ENCODE assay signal across 39 cellular contexts in the genomic region with DNA sequence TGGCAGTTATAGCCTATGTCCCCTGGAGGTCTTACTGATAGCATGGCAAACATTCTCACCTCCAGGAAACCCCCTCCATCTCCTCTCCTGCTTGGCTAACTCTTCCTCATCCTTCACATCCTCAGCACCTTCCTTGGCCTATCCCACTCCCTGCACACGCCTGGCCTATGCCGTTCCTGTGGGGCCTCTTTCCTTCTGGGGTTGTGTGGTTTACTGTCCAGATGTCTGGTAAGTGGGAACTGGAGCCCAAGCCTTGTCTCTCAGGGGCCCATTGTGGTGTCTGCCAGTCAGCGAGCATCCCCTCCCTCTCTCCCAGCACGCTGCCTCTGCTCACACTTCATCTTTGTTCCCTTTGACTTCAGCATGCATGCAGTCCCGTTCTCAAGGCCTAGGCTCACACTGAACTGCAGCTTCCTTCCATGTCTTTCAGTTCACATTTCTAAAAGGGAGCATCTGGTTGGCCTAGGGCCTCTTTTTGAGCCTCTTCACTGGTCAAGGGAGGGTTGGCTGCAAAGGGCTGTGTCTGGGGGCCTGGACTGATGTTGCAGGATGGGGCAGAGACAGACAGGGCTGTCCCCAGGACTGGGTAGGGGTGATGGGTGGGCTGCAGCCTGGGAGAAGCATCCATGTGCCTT. TPM values are rescaled to one million over a fixed set of nuclear protein-coding genes. Genes with fewer than 3 reads are reported as not detected.
"Had no signal": no experiment of that assay in that cellular context is flagged by ENCODE, and none has a peak within 500 bp of the region (broad histone marks: within the 10 kb centered on the region; RNA-seq: fewer than 3 reads in every experiment).

No MANE protein-coding gene starts in this region.

- H3K36me3 ChIP-seq: ascending aorta, cardiac muscle cell, MG63, Peyer's patch had no signal

- H3K27ac Mint-ChIP-seq: activated B cell treated with CpG ODN at 0.5 μM for 24 hours; activated CD8-positive, alpha-beta T cell treated with anti-CD3 and anti-CD28 coated beads for 36 hours; activated naive CD4-positive, alpha-beta T cell treated with anti-CD3 and anti-CD28 coated beads, Interleukin-2, amount 50 U/mL, for 24 hours; activated naive CD8-positive, alpha-beta T cell treated with anti-CD3 and anti-CD28 coated beads, Interleukin-2, amount 10 ng/mL, durations not matched to agents 7 days and 5 days; activated T-cell treated with anti-CD3 and anti-CD28 coated beads, Interleukin-2, amount 50 U/mL, for 72 hours; activated T-helper 17 cell treated with anti-CD3 and anti-CD28 coated beads, Interleukin-2, amount 50 U/mL, for 72 hours had no signal

- DNase-seq: activated B cell treated with CpG ODN at 0.5 μM for 24 hours; activated CD4-positive, alpha-beta T cell treated with anti-CD3 and anti-CD28 coated beads for 4 hours; activated CD4-positive, alpha-beta T cell treated with anti-CD3 and anti-CD28 coated beads, Interleukin-2, amount 50 U/mL, for 4 hours; activated CD4-positive, CD25-positive, alpha-beta regulatory T cell treated with anti-CD3 and anti-CD28 coated beads, Interleukin-2, amount 50 U/mL, for 72 hours; activated CD8-positive, alpha-beta T cell treated with anti-CD3 and anti-CD28 coated beads for 36 hours; activated gamma-delta T cell; activated naive CD4-positive, alpha-beta T cell treated with Interleukin-2 at 50 U/mL for 16 hours; activated naive CD8-positive, alpha-beta T cell treated with anti-CD3 and anti-CD28 coated beads, Interleukin-2, amount 10 ng/mL, durations not matched to agents 7 days and 5 days; activated T-cell treated with anti-CD3 and anti-CD28 coated beads, Interleukin-2, amount 50 U/mL, for 1 hour; activated T-cell treated with anti-CD3 and anti-CD28 coated beads, Interleukin-2, amount 50 U/mL, for 72 hours; amygdala; Kasumi-1; KG1; MG63; NCI-H1048; NCI-H1105 treated with DMSO at 0.1 percent for 48 hours; NCI-H1436 treated with DMSO at 0.1 percent for 48 hours; NCI-H1694 treated with DMSO at 0.1 percent for 48 hours; NCI-H2029; NCI-H510A; NCI-H526; NCI-H748 treated with DMSO at 0.1 percent for 48 hours; NK-92 treated with Interleukin-12 subunit alpha and Interleukin-12 subunit beta, amount 100 ng/mL, for 24 hours; PC-3; Peyer's patch; SIG-M5; SW 1271; T-helper 1 cell; T-helper 2 cell; T-helper 9 cell had no signal

- H3K27ac ChIP-seq: ascending aorta, cardiac muscle cell, Peyer's patch, RWPE1, VCaP had no signal

- H3K36me3 Mint-ChIP-seq: activated naive CD4-positive, alpha-beta T cell treated with anti-CD3 and anti-CD28 coated beads, Interleukin-2, amount 50 U/mL, for 24 hours; activated naive CD8-positive, alpha-beta T cell treated with anti-CD3 and anti-CD28 coated beads, Interleukin-2, amount 10 ng/mL, durations not matched to agents 7 days and 5 days had no signal

- H3K4me3 ChIP-seq: ascending aorta, cardiac muscle cell, MG63, Peyer's patch had no signal

- H3K9me3 ChIP-seq: ascending aorta, MG63, Peyer's patch had no signal

- H3K9me3 Mint-ChIP-seq: activated B cell treated with CpG ODN at 0.5 μM for 24 hours; activated CD8-positive, alpha-beta T cell treated with anti-CD3 and anti-CD28 coated beads for 36 hours; activated naive CD4-positive, alpha-beta T cell treated with anti-CD3 and anti-CD28 coated beads, Interleukin-2, amount 50 U/mL, for 24 hours; activated naive CD8-positive, alpha-beta T cell treated with anti-CD3 and anti-CD28 coated beads, Interleukin-2, amount 10 ng/mL, durations not matched to agents 7 days and 5 days; activated T-cell treated with anti-CD3 and anti-CD28 coated beads, Interleukin-2, amount 50 U/mL, for 72 hours; activated T-helper 17 cell treated with anti-CD3 and anti-CD28 coated beads, Interleukin-2, amount 50 U/mL, for 72 hours; central memory CD8-positive, alpha-beta T cell had no signal

- H3K27me3 ChIP-seq: ascending aorta had no signal

- H3K4me1 Mint-ChIP-seq: activated B cell treated with CpG ODN at 0.5 μM for 24 hours had no signal

- ATAC-seq: activated CD8-positive, alpha-beta T cell treated with anti-CD3 and anti-CD28 coated beads for 36 hours; activated T-cell treated with anti-CD3 and anti-CD28 coated beads, Interleukin-2, amount 50 U/mL, for 72 hours; activated T-helper 17 cell treated with anti-CD3 and anti-CD28 coated beads, Interleukin-2, amount 50 U/mL, for 72 hours; PC-3; Right ventricle myocardium inferior; SK-N-SH treated with all-trans-retinoic acid at 6 μM for 48 hours had no signal

- H3K4me3 Mint-ChIP-seq: activated B cell treated with CpG ODN at 0.5 μM for 24 hours; activated CD8-positive, alpha-beta T cell treated with anti-CD3 and anti-CD28 coated beads for 36 hours; activated naive CD4-positive, alpha-beta T cell treated with anti-CD3 and anti-CD28 coated beads, Interleukin-2, amount 50 U/mL, for 24 hours; activated naive CD8-positive, alpha-beta T cell treated with anti-CD3 and anti-CD28 coated beads, Interleukin-2, amount 10 ng/mL, durations not matched to agents 7 days and 5 days; activated T-cell treated with anti-CD3 and anti-CD28 coated beads, Interleukin-2, amount 50 U/mL, for 72 hours; activated T-helper 17 cell treated with anti-CD3 and anti-CD28 coated beads, Interleukin-2, amount 50 U/mL, for 72 hours; central memory CD8-positive, alpha-beta T cell had no signal

RNA-seq across cellular contexts. Expression of gene EMX1, which starts 17.0 kb away (rescaled TPM):
- polyA plus RNA-seq: cardiac muscle cell had no signal
